1 cellular context compared by ENCODE assay signal in genomic region chr9:114720296-114720695, GRCh38.
TF ChIP-seq lines count a peak whose summit lies in the region.

No MANE protein-coding gene starts in this region.

TF ChIP-seq in HepG2, 621 proteins besides CTCF, POLR2A, EP300 and RAD21:
- TF ChIP-seq ZBED4 (CRISPR knock-in tag; IDR thresholded peaks at IDR 0.05; ENCODE audit: borderline replicate concordance) (no peak), ZNF333 (CRISPR knock-in tag; IDR thresholded peaks at IDR 0.05; ENCODE audit: borderline replicate concordance) (no peak), ZSCAN30 (CRISPR knock-in tag; IDR thresholded peaks at IDR 0.05) (no peak), HDAC1 (CRISPR knock-in tag; IDR thresholded peaks at IDR 0.05) (no peak), PHF5A (CRISPR knock-in tag; IDR thresholded peaks at IDR 0.05; ENCODE audit: low read depth, unreplicated experiment) (no peak), IRF9 (CRISPR knock-in tag; IDR thresholded peaks at IDR 0.05; ENCODE audit: borderline replicate concordance) (no peak), ZNF740 (CRISPR knock-in tag; IDR thresholded peaks at IDR 0.05) (no peak), ZNF670 (CRISPR knock-in tag; IDR thresholded peaks at IDR 0.05; ENCODE audit: borderline replicate concordance) (no peak), ZNF350 (CRISPR knock-in tag; IDR thresholded peaks at IDR 0.05; ENCODE audit: borderline replicate concordance, low read depth) (no peak), ZNF773 (CRISPR knock-in tag; IDR thresholded peaks at IDR 0.05; ENCODE audit: borderline replicate concordance) (no peak), ESRRA (CRISPR knock-in tag; IDR thresholded peaks at IDR 0.05; ENCODE audit: low read depth) (no peak), CENPBD1 (CRISPR knock-in tag; IDR thresholded peaks at IDR 0.05; ENCODE audit: borderline replicate concordance, low read depth) (no peak), NFRKB (IDR thresholded peaks at IDR 0.05) (no peak), RBM39 (IDR thresholded peaks at IDR 0.05; ENCODE audit: low read depth, low read length, poor library complexity, severe bottlenecking) (no peak), RARA (CRISPR knock-in tag; IDR thresholded peaks at IDR 0.05) (no peak), CBX5 (CRISPR knock-in tag; IDR thresholded peaks at IDR 0.05; ENCODE audit: borderline replicate concordance) (no peak)
